Comparison of ENCODE assay signal across 21 cellular contexts in the genomic region with DNA sequence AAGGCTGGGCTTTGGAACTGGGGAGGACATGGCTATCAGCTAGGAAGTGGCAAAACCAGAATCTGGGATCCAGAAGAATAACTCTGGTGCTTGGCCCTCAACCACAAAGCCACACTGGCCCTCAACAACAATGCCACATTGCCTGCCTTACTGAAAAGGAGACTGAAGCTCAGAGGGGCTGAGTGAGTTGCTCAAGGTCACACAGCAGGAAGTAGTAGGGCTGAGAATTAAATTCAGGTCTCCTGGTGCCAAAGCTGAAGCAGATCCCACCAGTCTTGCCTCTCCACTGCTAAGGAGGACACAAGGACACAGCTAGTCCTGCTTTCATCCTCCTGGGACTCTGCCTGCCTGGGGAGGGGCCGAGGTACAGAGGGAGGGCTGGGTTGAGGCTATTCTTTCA. TPM values are rescaled to one million over a fixed set of nuclear protein-coding genes. Genes with fewer than 3 reads are reported as not detected.
"Had no signal": no experiment of that assay in that cellular context is flagged by ENCODE, and none has a peak within 500 bp of the region (broad histone marks: within the 10 kb centered on the region; RNA-seq: fewer than 3 reads in every experiment).

No MANE protein-coding gene starts in this region.

- DNase-seq: hypothalamus; immature natural killer cell; left ventricle myocardium inferior; mesendoderm; naive B cell; natural killer cell; nephron progenitor cell; ovary; right cardiac atrium; sigmoid colon; spleen; stimulated activated CD4-positive, alpha-beta T cell treated with anti-CD3 and anti-CD28 coated beads, Interleukin-4, amount 100 ng/mL, for 24 hours; stimulated activated naive CD4-positive, alpha-beta T cell; upper lobe of left lung had no signal

- H3K9me3 ChIP-seq: left ventricle myocardium inferior, ovary, sigmoid colon, spleen, upper lobe of left lung, vagina had no signal

- H3K27me3 ChIP-seq: neural progenitor cell, ovary, sigmoid colon, tibial nerve, upper lobe of left lung, vagina had no signal

- H3K27ac ChIP-seq: left ventricle myocardium inferior, neural progenitor cell, ovary, sigmoid colon, spleen, tibial nerve, upper lobe of left lung, vagina had no signal

- H3K4me3 ChIP-seq: left ventricle myocardium inferior, lung, neural progenitor cell, ovary, sigmoid colon, spleen, tibial nerve, upper lobe of left lung, vagina had no signal

- H3K9ac ChIP-seq: neural progenitor cell had no signal

- ATAC-seq: stimulated activated effector memory CD8-positive, alpha-beta T cell treated with anti-CD3 and anti-CD28 coated beads, Interleukin-12 subunit alpha, Interleukin-12 subunit beta, amount 100 ng/mL, for 72 hours had no signal

- H3K36me3 ChIP-seq: left ventricle myocardium inferior, neural progenitor cell, ovary, sigmoid colon, spleen, tibial nerve, upper lobe of left lung, vagina had no signal

- H3K4me1 ChIP-seq: neural progenitor cell, sigmoid colon, spleen, upper lobe of left lung, vagina had no signal

RNA-seq across cellular contexts. Expression of gene STUM, which starts 29.4 kb away (rescaled TPM):
- total RNA-seq: mononuclear cell, natural killer cell, pulmonary artery endothelial cell had no signal
